Comparison of ENCODE assay signal across 8 cellular contexts in genomic region chr10:68348265-68348741, GRCh38. TPM values are rescaled to one million over a fixed set of nuclear protein-coding genes. Genes with fewer than 3 reads are reported as not detected.
DNase-seq lines count a peak whose midpoint lies in the region; ATAC-seq and TF ChIP-seq lines count a peak whose summit lies in the region.

No MANE protein-coding gene starts in this region.

- POLR2A ChIA-PET in MCF 10A (lab: Yijun Ruan, JAX): interaction anchor here (0.6 to 1.1 kb wide), 4 partner anchors 12 to 33 kb away, joined by 3 to 14 read pairs (median 5); partner anchors contain the start of genes HNRNPH3 and PBLD
- POLR2A ChIA-PET in T-cell (lab: Charles Lee): interaction anchor here in 1 of 2 donors (0.7 kb wide), 2 partner anchors 13 to 590 kb away, joined by 3 to 4 read pairs; no protein-coding TSS in a partner anchor

- no TSS peak for BruUV-seq in MCF 10A (replicated peaks; lab: Mats Ljungman, UMichigan)

- intact Hi-C loops in MCF 10A (cut with micrococcal nuclease) (loop anchor here (1.0 kb wide), 1 partner anchor 136 kb away; no protein-coding TSS in a partner anchor), breast epithelium (cut with DNase I; ENCODE audit: low total_unique reads) (no loop called here)

- H3K27me3 Mint-ChIP-seq in MCF 10A (ENCODE audit: insufficient read depth, unreplicated experiment) (no peaks in the 10 kb centered on the region), T-cell (no peaks in the 10 kb centered on the region)

- no peak overlapping the region for H3K27ac ChIP-seq in breast epithelium

- CTCF ChIA-PET in MCF 10A (lab: Yijun Ruan, JAX): interaction anchor here (0.5 to 2.3 kb wide), 23 partner anchors 9 to 536 kb away, joined by 3 to 23 read pairs (median 4); partner anchors contain the start of gene PBLD
- CTCF ChIA-PET in T-cell (lab: Charles Lee): interaction anchor here (0.6 to 2.3 kb wide), 21 partner anchors 9 to 807 kb away, joined by 3 to 15 read pairs (median 4); partner anchors contain the start of genes HNRNPH3 (in 1 of the 2) and PBLD (in 1 of the 2)

- peak; percentile 60 for DNase-seq in MCF 10A (ENCODE audit: unreplicated experiment)
- DNase-seq in breast epithelium (ENCODE audit: low spot score in 2 of 2): no peak
- DNase-seq in HT1080 (ENCODE audit: low read depth): peak; percentile 36
- peak in 32 of 34 experiments; percentile 6 to 52 (median 34) for DNase-seq in T-cell
- peak; percentile 54 for DNase-seq in astrocyte of the spinal cord (ENCODE audit: low read depth, low spot score)
- peak; percentile 56 for DNase-seq in kidney tubule cell (ENCODE audit: low spot score)
- peak; percentile 9 to 13 for DNase-seq in stimulated activated CD8-positive, alpha-beta memory T cell treated with anti-CD3 and anti-CD28 coated beads, Interleukin-7, amount 100 ng/mL, for 4 hours (ENCODE audit: low read depth in 2 of 2)
- DNase-seq in NCI-H1092 (lab: John Stamatoyannopoulos, UW): no peak

- H3K27ac Mint-ChIP-seq in MCF 10A (ENCODE audit: low read depth, unreplicated experiment) (no peak overlapping the region), T-cell (peak overlapping the region; percentile 74 to 86)

- H3K4me3 Mint-ChIP-seq in MCF 10A (ENCODE audit: unreplicated experiment) (no peak overlapping the region), T-cell (no peak overlapping the region)

- H3K4me1 Mint-ChIP-seq in MCF 10A (ENCODE audit: insufficient read depth, unreplicated experiment) (no peaks in the 10 kb centered on the region), T-cell (peaks cover 5 to 6% (median 6%) of the 10 kb centered on the region in 3 donors)

- no peaks in the 10 kb centered on the region for H3K9me3 ChIP-seq in breast epithelium

- ATAC-seq in T-cell (replicated peaks in 1 of 4): peak; percentile 66 to 75 (median 68)

- TF ChIP-seq POLR2A in breast epithelium (IDR thresholded peaks at IDR 0.05): no peak

- peaks cover 4% of the 10 kb centered on the region for H3K36me3 ChIP-seq in breast epithelium

- in situ Hi-C loops in astrocyte of the spinal cord (cut with HindIII; ENCODE audit: low sequenced_read_pairs): no loop called here

- TF ChIP-seq CTCF in MCF 10A (IDR thresholded peaks at IDR 0.05; ENCODE audit: unreplicated experiment): peak; percentile 58
- peak in 1 of 3 donors; percentile 57 for TF ChIP-seq CTCF in breast epithelium (IDR thresholded peaks at IDR 0.05)
- peak; percentile 83 for TF ChIP-seq CTCF in astrocyte of the spinal cord (IDR thresholded peaks at IDR 0.05; ENCODE audit: low read depth, low read length)

- no peaks in the 10 kb centered on the region for H3K27me3 ChIP-seq in breast epithelium

- no peaks in the 10 kb centered on the region for H3K9me3 Mint-ChIP-seq in MCF 10A (ENCODE audit: unreplicated experiment)
- H3K9me3 Mint-ChIP-seq in T-cell: no peaks in the 10 kb centered on the region

- H3K36me3 Mint-ChIP-seq in MCF 10A (ENCODE audit: insufficient read depth, unreplicated experiment): peaks cover 94% of the 10 kb centered on the region
- H3K36me3 Mint-ChIP-seq in T-cell: peaks cover 26% of the 10 kb centered on the region

- no peaks in the 10 kb centered on the region for H3K4me1 ChIP-seq in breast epithelium

- H3K4me3 ChIP-seq in breast epithelium (no peak overlapping the region), astrocyte of the spinal cord (ENCODE audit: low read depth, low read length) (no peak overlapping the region)

RNA-seq across cellular contexts. Expression of gene PBLD, which starts 15.6 kb away (rescaled TPM):
- total RNA-seq in MCF 10A (2022) (5.6 and 5.7 TPM in 2 replicates), breast epithelium (10 to 100 TPM in 1 of 3 donors, 1 to 10 TPM in 2; 5.9 to 16.2 (median 7.2) TPM), T-cell (1 to 10 TPM; 1.3 to 3.4 (median 1.9) TPM)
- 2.0 and 2.3 TPM in 2 replicates for total RNA-seq in HT1080 (2014; rRNA removed; shearing (Covaris generic))
- polyA plus RNA-seq in HT1080 (2015; cell fraction: cytosol; rRNA removed): 2.7 and 3.3 TPM in 2 replicates
- polyA plus RNA-seq in HT1080 (2015; cell fraction: nucleus; rRNA removed): 4.8 and 7.9 TPM in 2 replicates

RNA-seq across cellular contexts. Expression of gene HNRNPH3, which starts 16.4 kb away (rescaled TPM):
- total RNA-seq in MCF 10A (2022) (216 and 285 TPM in 2 replicates), breast epithelium (10 to 100 TPM; 57.9 to 65.9 (median 65.3) TPM), T-cell (100 to 1,000 TPM; 128 to 186 (median 137) TPM)
- 17.6 and 20.9 TPM in 2 replicates for total RNA-seq in HT1080 (2014; rRNA removed; shearing (Covaris generic))
- polyA plus RNA-seq in HT1080 (2015; cell fraction: cytosol; rRNA removed): 291 and 302 TPM in 2 replicates
- 242 and 256 TPM in 2 replicates for polyA plus RNA-seq in HT1080 (2015; cell fraction: nucleus; rRNA removed)

RNA-seq across cellular contexts. Expression of gene RUFY2, which starts 58.8 kb away (rescaled TPM):
- 25.9 and 32.0 TPM in 2 replicates for total RNA-seq in MCF 10A (2022)
- 10 to 100 TPM; 20.5 to 47.0 (median 31.1) TPM for total RNA-seq in breast epithelium
- 11.7 and 12.6 TPM in 2 replicates for total RNA-seq in HT1080 (2014; rRNA removed; shearing (Covaris generic))
- polyA plus RNA-seq in HT1080 (2015; cell fraction: cytosol; rRNA removed): 12.8 TPM in 2 replicates
- 32.5 and 33.7 TPM in 2 replicates for polyA plus RNA-seq in HT1080 (2015; cell fraction: nucleus; rRNA removed)
- total RNA-seq in T-cell: 10 to 100 TPM; 15.2 to 25.7 (median 20.3) TPM

Comparison
In these comparisons a context has a peak if more than half of its experiments do, and no peak if none do; other contexts are left out.
1. DNase-seq: peak in MCF 10A (single experiment), HT1080 (single experiment), T-cell (32 of 34), astrocyte of the spinal cord (single experiment), kidney tubule cell (single experiment) and stimulated activated CD8-positive, alpha-beta memory T cell treated with anti-CD3 and anti-CD28 coated beads, Interleukin-7, amount 100 ng/mL, for 4 hours (2 of 2); none in breast epithelium (0 of 2) and NCI-H1092 (single experiment).